ENCODE assay signal across 1 cellular context in the genomic region with DNA sequence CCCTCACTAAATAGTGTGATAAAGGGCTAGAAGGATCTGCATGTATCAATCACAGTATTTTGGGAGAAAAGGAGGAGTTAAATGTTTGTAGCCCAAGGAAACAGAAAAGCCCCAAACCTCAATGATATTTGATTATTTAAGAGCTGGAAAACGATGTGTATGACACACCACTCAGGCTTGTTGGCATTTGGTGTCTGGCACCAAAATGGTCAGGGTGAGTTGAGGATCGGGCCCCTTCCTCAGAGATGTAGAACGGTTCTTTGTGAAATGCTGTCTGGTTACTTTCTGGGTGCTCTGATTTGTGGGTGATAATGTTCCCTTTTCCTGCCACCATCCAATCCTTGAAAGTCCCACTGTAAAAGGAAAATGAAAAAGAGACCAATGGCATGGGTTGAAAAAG.
TF ChIP-seq lines count a peak whose summit lies in the region.

No MANE protein-coding gene starts in this region.

TF ChIP-seq in GM23338, 12 proteins besides CTCF, POLR2A, EP300 and RAD21 (continued from another document):
- no peak for TF ChIP-seq ETS1 (IDR thresholded peaks at IDR 0.05)
- TF ChIP-seq NANOG (IDR thresholded peaks at IDR 0.05; ENCODE audit: borderline replicate concordance), result no peak
- no peak for TF ChIP-seq EZH2 (IDR thresholded peaks at IDR 0.05; ENCODE audit: low read depth, unreplicated experiment)
- TF ChIP-seq JUNB (IDR thresholded peaks at IDR 0.05; ENCODE audit: unreplicated experiment), result no peak
- TF ChIP-seq, protein P1, sequence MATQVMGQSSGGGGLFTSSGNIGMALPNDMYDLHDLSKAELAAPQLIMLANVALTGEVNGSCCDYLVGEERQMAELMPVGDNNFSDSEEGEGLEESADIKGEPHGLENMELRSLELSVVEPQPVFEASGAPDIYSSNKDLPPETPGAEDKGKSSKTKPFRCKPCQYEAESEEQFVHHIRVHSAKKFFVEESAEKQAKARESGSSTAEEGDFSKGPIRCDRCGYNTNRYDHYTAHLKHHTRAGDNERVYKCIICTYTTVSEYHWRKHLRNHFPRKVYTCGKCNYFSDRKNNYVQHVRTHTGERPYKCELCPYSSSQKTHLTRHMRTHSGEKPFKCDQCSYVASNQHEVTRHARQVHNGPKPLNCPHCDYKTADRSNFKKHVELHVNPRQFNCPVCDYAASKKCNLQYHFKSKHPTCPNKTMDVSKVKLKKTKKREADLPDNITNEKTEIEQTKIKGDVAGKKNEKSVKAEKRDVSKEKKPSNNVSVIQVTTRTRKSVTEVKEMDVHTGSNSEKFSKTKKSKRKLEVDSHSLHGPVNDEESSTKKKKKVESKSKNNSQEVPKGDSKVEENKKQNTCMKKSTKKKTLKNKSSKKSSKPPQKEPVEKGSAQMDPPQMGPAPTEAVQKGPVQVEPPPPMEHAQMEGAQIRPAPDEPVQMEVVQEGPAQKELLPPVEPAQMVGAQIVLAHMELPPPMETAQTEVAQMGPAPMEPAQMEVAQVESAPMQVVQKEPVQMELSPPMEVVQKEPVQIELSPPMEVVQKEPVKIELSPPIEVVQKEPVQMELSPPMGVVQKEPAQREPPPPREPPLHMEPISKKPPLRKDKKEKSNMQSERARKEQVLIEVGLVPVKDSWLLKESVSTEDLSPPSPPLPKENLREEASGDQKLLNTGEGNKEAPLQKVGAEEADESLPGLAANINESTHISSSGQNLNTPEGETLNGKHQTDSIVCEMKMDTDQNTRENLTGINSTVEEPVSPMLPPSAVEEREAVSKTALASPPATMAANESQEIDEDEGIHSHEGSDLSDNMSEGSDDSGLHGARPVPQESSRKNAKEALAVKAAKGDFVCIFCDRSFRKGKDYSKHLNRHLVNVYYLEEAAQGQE (IDR thresholded peaks at IDR 0.05; ENCODE audit: unreplicated experiment), result no peak
